Comparison of ENCODE assay signal across 20 cellular contexts in genomic region chr13:43046259-43046658, GRCh38. TPM values are rescaled to one million over a fixed set of nuclear protein-coding genes. Genes with fewer than 3 reads are reported as not detected.
DNase-seq lines count a peak whose midpoint lies in the region; ATAC-seq, FAIRE-seq and TF ChIP-seq lines count a peak whose summit lies in the region.
"Had no signal": no experiment of that assay in that cellular context is flagged by ENCODE, and none has a peak within 500 bp of the region (broad histone marks: within the 10 kb centered on the region; RNA-seq: fewer than 3 reads in every experiment).

No MANE protein-coding gene starts in this region.

- H3K27ac Mint-ChIP-seq in activated T-helper 17 cell treated with anti-CD3 and anti-CD28 coated beads, Interleukin-2, amount 50 U/mL, for 72 hours = peak overlapping the region; percentile 91
- peak overlapping the region in 1 of 2 donors; percentile 29 for H3K27ac Mint-ChIP-seq in stimulated activated naive CD8-positive, alpha-beta T cell treated with anti-CD3 and anti-CD28 coated beads, Interleukin-15, amount 100 ng/mL, for 72 hours
- H3K27ac Mint-ChIP-seq: effector memory CD8-positive, alpha-beta T cell; WTC11 had no signal

- no peak overlapping the region for H3K9ac ChIP-seq in mucosa of rectum (ENCODE audit: low read depth in 1 of 2, low read length in 2 of 2)

- 96 to 98% methylated on average over 6 of the region's 6 CpGs for WGBS in heart right ventricle, 2 donors

- ATAC-seq in activated T-helper 17 cell treated with anti-CD3 and anti-CD28 coated beads, Interleukin-2, amount 50 U/mL, for 72 hours (replicated peaks) = no peak
- ATAC-seq in Right ventricle myocardium inferior = no peak
- no peak for ATAC-seq in stimulated activated naive CD8-positive, alpha-beta T cell treated with anti-CD3 and anti-CD28 coated beads, Interleukin-15, amount 100 ng/mL, for 72 hours
- ATAC-seq in heart right ventricle = no peak
- ATAC-seq: effector memory CD8-positive, alpha-beta T cell; left cardiac atrium; WTC11 had no signal

- intact Hi-C loops in Right ventricle myocardium inferior (cut with DNase I) = no loop called here
- intact Hi-C loops in heart right ventricle (cut with DNase I) = no loop called here

- H3K4me3 Mint-ChIP-seq in activated T-helper 17 cell treated with anti-CD3 and anti-CD28 coated beads, Interleukin-2, amount 50 U/mL, for 72 hours = peak overlapping the region; percentile 85
- H3K4me3 Mint-ChIP-seq in stimulated activated naive CD8-positive, alpha-beta T cell treated with anti-CD3 and anti-CD28 coated beads, Interleukin-15, amount 100 ng/mL, for 72 hours = no peak overlapping the region
- H3K4me3 Mint-ChIP-seq: activated naive CD8-positive, alpha-beta T cell; effector memory CD8-positive, alpha-beta T cell; WTC11 had no signal

- no peaks in the 10 kb centered on the region for H3K27me3 Mint-ChIP-seq in activated T-helper 17 cell treated with anti-CD3 and anti-CD28 coated beads, Interleukin-2, amount 50 U/mL, for 72 hours
- H3K27me3 Mint-ChIP-seq in stimulated activated naive CD8-positive, alpha-beta T cell treated with anti-CD3 and anti-CD28 coated beads, Interleukin-15, amount 100 ng/mL, for 72 hours = no peaks in the 10 kb centered on the region
- H3K27me3 Mint-ChIP-seq: activated naive CD8-positive, alpha-beta T cell; effector memory CD8-positive, alpha-beta T cell had no signal

- H3K36me3 Mint-ChIP-seq in activated T-helper 17 cell treated with anti-CD3 and anti-CD28 coated beads, Interleukin-2, amount 50 U/mL, for 72 hours (ENCODE audit: low read depth) = peaks cover 9% of the 10 kb centered on the region

- no peak for TF ChIP-seq CTCF in 22Rv1 (IDR thresholded peaks at IDR 0.05)
- TF ChIP-seq CTCF in heart right ventricle (IDR thresholded peaks at IDR 0.05) = no peak

- peak overlapping the region; percentile 50 for H3K27ac ChIP-seq in 22Rv1
- peak overlapping the region; percentile 89 to 92 for H3K27ac ChIP-seq in mucosa of rectum (ENCODE audit: low read depth in 2 of 2, low read length in 2 of 2)
- H3K27ac ChIP-seq in heart right ventricle = no peak overlapping the region
- H3K27ac ChIP-seq: C4-2B, uterus had no signal

- H3K4me1 ChIP-seq in mucosa of rectum (ENCODE audit: control insufficient read depth in 2 of 2, insufficient read depth in 2 of 2, low read length in 2 of 2) = peaks cover 13 to 31% of the 10 kb centered on the region in 2 donors
- peaks cover 0 to 70% (median 27%) of the 10 kb centered on the region in 9 donors for H3K4me1 ChIP-seq in heart right ventricle
- H3K4me1 ChIP-seq: uterus had no signal

- no peak for TF ChIP-seq POLR2A in GM12892 (IDR thresholded peaks at IDR 0.05; ENCODE audit: low read depth, low read length)

- peaks cover 39% of the 10 kb centered on the region for H3K4me1 Mint-ChIP-seq in activated T-helper 17 cell treated with anti-CD3 and anti-CD28 coated beads, Interleukin-2, amount 50 U/mL, for 72 hours
- peaks cover 65% of the 10 kb centered on the region for H3K4me1 Mint-ChIP-seq in stimulated activated naive CD8-positive, alpha-beta T cell treated with anti-CD3 and anti-CD28 coated beads, Interleukin-15, amount 100 ng/mL, for 72 hours

- H3K9me3 ChIP-seq in mucosa of rectum (ENCODE audit: control insufficient read depth in 2 of 2, low read length in 2 of 2) (no peaks in the 10 kb centered on the region), heart right ventricle (no peaks in the 10 kb centered on the region)
- H3K9me3 ChIP-seq: uterus had no signal

- H3K36me3 ChIP-seq in mucosa of rectum (ENCODE audit: control insufficient read depth in 2 of 2, insufficient read depth in 2 of 2, low read length in 2 of 2) (peaks cover 0 to 2% of the 10 kb centered on the region in 2 donors), heart right ventricle (peaks cover 0 to 12% (median 0%) of the 10 kb centered on the region in 9 donors)
- H3K36me3 ChIP-seq: uterus had no signal

- H3K4me3 ChIP-seq in mucosa of rectum (ENCODE audit: low read length in 2 of 2) = peak overlapping the region in 1 of 2 donors; percentile 9
- H3K4me3 ChIP-seq in heart right ventricle = no peak overlapping the region
- H3K4me3 ChIP-seq: uterus had no signal

- peak; percentile 38 for FAIRE-seq in GM12892 (lab: Jason Lieb, UNC)

- DNase-seq in GM12892 (ENCODE audit: insufficient read length) = no peak
- no peak for DNase-seq in ureter (ENCODE audit: low spot score)
- no peak for DNase-seq in Right ventricle myocardium inferior (ENCODE audit: missing footprints)
- DNase-seq in stimulated activated naive CD8-positive, alpha-beta T cell treated with anti-CD3 and anti-CD28 coated beads, Interleukin-15, amount 100 ng/mL, for 72 hours = no peak
- no peak for DNase-seq in heart right ventricle
- DNase-seq: DMS153; effector memory CD8-positive, alpha-beta T cell; left cardiac atrium; NCI-H2171; NCI-H526; SIG-M5; stimulated activated CD4-positive, alpha-beta T cell treated with anti-CD3 and anti-CD28 coated beads, Interleukin-12 subunit alpha, Interleukin-12 subunit beta, amount 100 ng/mL, for 4 hours; T-helper 2 cell; uterus had no signal

- H3K9me3 Mint-ChIP-seq in activated T-helper 17 cell treated with anti-CD3 and anti-CD28 coated beads, Interleukin-2, amount 50 U/mL, for 72 hours = no peaks in the 10 kb centered on the region
- no peaks in the 10 kb centered on the region for H3K9me3 Mint-ChIP-seq in stimulated activated naive CD8-positive, alpha-beta T cell treated with anti-CD3 and anti-CD28 coated beads, Interleukin-15, amount 100 ng/mL, for 72 hours
- H3K9me3 Mint-ChIP-seq: effector memory CD8-positive, alpha-beta T cell; WTC11 had no signal

- H3K27me3 ChIP-seq in mucosa of rectum (ENCODE audit: control insufficient read depth in 2 of 2, insufficient read depth in 2 of 2, low read length in 2 of 2) (no peaks in the 10 kb centered on the region), heart right ventricle (no peaks in the 10 kb centered on the region)
- H3K27me3 ChIP-seq: uterus had no signal

RNA-seq across cellular contexts. Expression of gene DNAJC15, which starts 22.9 kb away (rescaled TPM):
- polyA plus RNA-seq in GM12892 (2012; ENCODE audit: missing spikeins) = 26.8 TPM
- 10 to 100 TPM in 1 of 2 donors, 1 to 10 TPM in 1; 7.5 to 15.6 TPM for total RNA-seq in activated T-helper 17 cell treated with anti-CD3 and anti-CD28 coated beads, Interleukin-2, amount 50 U/mL, for 72 hours
- total RNA-seq in ureter (10.9 TPM), Right ventricle myocardium inferior (35.6 TPM), heart right ventricle (10 to 100 TPM; 16.7 to 32.1 (median 28.1) TPM)
- polyA plus RNA-seq in heart right ventricle = 10 to 100 TPM; 14.4 to 36.7 TPM

RNA-seq across cellular contexts. Expression of gene EPSTI1, which starts 54.2 kb away (rescaled TPM):
- polyA plus RNA-seq in GM12892 (2012; ENCODE audit: missing spikeins) = 25.9 TPM
- total RNA-seq in activated T-helper 17 cell treated with anti-CD3 and anti-CD28 coated beads, Interleukin-2, amount 50 U/mL, for 72 hours = 10 to 100 TPM; 13.6 to 18.1 TPM
- 4.1 TPM for total RNA-seq in ureter
- 3.8 TPM for total RNA-seq in Right ventricle myocardium inferior
- 10 to 100 TPM in 1 of 10 donors, 1 to 10 TPM in 9; 2.4 to 31.3 (median 4.7) TPM for total RNA-seq in heart right ventricle
- polyA plus RNA-seq in heart right ventricle = 1 to 10 TPM; 1.8 to 2.0 TPM

Comparison
In these comparisons a context has a peak if more than half of its experiments do, and no peak if none do; other contexts are left out.
1. H3K27ac ChIP-seq: peak in 22Rv1 (single experiment) and mucosa of rectum (2 of 2); none in heart right ventricle (0 of 10).